1 cellular context compared by ENCODE assay signal in the genomic region with DNA sequence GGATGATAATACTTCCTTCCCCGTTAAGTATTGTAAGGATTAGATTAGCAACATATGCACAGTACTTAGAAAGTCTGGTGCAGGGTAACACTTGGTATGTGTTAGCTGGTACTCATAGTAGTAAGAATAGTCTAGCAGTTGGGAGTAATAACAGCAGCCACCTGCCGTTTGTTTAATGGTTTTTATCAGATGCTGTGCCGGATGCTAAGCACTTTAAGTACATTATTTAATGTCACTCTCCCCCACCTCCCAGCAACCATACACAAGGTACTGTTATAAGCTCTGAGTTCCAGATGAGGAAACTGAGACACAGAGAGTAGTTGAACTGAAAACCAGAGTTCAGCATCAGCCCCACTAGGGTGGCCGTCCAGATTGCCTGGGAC.
TF ChIP-seq lines count a peak whose summit lies in the region.

No MANE protein-coding gene starts in this region.

TF ChIP-seq in SK-N-SH treated with all-trans-retinoic acid at 6 μM for 48 hours, 23 proteins besides CTCF, POLR2A, EP300 and RAD21 (continued from another document):
- TF ChIP-seq, protein P1, sequence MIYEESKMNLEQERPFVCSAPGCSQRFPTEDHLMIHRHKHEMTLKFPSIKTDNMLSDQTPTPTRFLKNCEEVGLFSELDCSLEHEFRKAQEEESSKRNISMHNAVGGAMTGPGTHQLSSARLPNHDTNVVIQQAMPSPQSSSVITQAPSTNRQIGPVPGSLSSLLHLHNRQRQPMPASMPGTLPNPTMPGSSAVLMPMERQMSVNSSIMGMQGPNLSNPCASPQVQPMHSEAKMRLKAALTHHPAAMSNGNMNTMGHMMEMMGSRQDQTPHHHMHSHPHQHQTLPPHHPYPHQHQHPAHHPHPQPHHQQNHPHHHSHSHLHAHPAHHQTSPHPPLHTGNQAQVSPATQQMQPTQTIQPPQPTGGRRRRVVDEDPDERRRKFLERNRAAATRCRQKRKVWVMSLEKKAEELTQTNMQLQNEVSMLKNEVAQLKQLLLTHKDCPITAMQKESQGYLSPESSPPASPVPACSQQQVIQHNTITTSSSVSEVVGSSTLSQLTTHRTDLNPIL (CRISPR knock-in tag; IDR thresholded peaks at IDR 0.05; ENCODE audit: low read depth), result no peak
- no peak for TF ChIP-seq GLIS3 (CRISPR knock-in tag; IDR thresholded peaks at IDR 0.05)
- no peak for TF ChIP-seq ZFP30 (CRISPR knock-in tag; IDR thresholded peaks at IDR 0.05)
- TF ChIP-seq TOX (CRISPR knock-in tag; IDR thresholded peaks at IDR 0.05; ENCODE audit: borderline replicate concordance), result no peak
